1 cellular context compared by ENCODE assay signal in genomic region chr1:246577720-246578106, GRCh38.
TF ChIP-seq lines count a peak whose summit lies in the region.

No MANE protein-coding gene starts in this region.

TF ChIP-seq in GM12878, 131 proteins besides CTCF, POLR2A, EP300 and RAD21 (continued from another document):
- no peak for TF ChIP-seq ELK1 (IDR thresholded peaks at IDR 0.05; ENCODE audit: low read depth, low read length)
- TF ChIP-seq MEF2A (IDR thresholded peaks at IDR 0.05; ENCODE audit: insufficient read depth, low read depth, low read length) = 0 out of 2 replicates have a peak, but pooled peaks have one; percentile 21
